In the genomic region with DNA sequence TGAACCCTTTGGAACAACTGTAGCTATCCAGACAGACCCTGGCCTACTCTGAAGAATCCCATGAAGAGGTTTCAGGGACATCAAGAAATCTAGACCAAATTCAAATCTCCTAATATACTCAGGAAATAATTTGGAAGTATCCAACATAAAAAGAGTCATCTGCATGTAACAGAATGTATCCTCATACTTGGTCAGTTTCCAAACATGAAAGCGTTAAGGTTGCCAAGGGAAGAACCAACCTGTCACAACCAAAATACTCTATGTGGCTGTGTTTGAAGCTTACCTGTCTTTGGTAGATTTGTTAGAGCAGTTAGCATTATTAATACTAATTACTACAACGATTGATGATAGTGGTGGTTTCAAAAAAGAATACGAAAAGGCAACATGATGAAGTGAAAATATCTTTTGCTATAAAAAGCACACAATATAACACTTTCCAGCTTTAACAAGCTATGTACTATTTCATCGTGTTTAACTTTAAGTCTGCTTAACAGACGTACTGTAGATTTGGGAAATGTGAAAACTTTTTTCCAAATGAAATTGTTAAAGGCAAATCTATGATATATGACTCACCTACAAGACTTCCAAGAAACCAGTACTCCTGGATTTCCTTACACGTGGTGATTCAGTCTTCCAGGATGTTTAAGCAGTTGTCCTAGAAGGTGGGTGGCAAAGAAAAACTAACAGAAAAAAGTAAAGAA, we compare ENCODE assay signal across 21 cellular contexts. TPM values are rescaled to one million over a fixed set of nuclear protein-coding genes. Genes with fewer than 3 reads are reported as not detected.
DNase-seq lines count a peak whose midpoint lies in the region; ATAC-seq, FAIRE-seq and TF ChIP-seq lines count a peak whose summit lies in the region.
"Had no signal": no experiment of that assay in that cellular context is flagged by ENCODE, and none has a peak within 500 bp of the region (broad histone marks: within the 10 kb centered on the region; RNA-seq: fewer than 3 reads in every experiment).

No MANE protein-coding gene starts in this region.

- no peak for TF ChIP-seq POLR2A in GM12891 (IDR thresholded peaks at IDR 0.05; ENCODE audit: low read depth, low read length)

- FAIRE-seq in GM12891 (lab: Jason Lieb, UNC), result no peak

- DNase-seq in Daoy (ENCODE audit: low read depth) (peak; percentile 11), NCI-H226 (peak; percentile 50), cerebellum (ENCODE audit: low spot score) (peak; percentile 26), omental fat pad (ENCODE audit: low spot score) (no peak), DMS 273 treated with DMSO at 0.1 percent for 48 hours (lab: John Stamatoyannopoulos, UW) (no peak), HK-2 (ENCODE audit: unreplicated experiment) (no peak), GM12891 (ENCODE audit: insufficient read length, low spot score) (no peak), anterior cingulate cortex (lab: John Stamatoyannopoulos, UW) (no peak)
- DNase-seq: activated effector memory CD4-positive, alpha-beta T cell treated with Interleukin-2 at 50 U/mL for 16 hours; effector CD8-positive, alpha-beta T cell; NCI-H1436; NCI-H446 treated with DMSO at 0.1 percent for 48 hours; OCI-M1; stimulated activated CD4-positive, alpha-beta T cell treated with anti-CD3 and anti-CD28 coated beads, Interleukin-2, amount 100 ng/mL, for 48 hours; stimulated activated CD8-positive, alpha-beta memory T cell treated with anti-CD3 and anti-CD28 coated beads, Interleukin-4, amount 100 ng/mL, for 48 hours; tibial artery; WERI-Rb-1 had no signal

- peak; percentile 79 for ATAC-seq in omental fat pad (ENCODE audit: low FRiP score)
- ATAC-seq: gastroesophageal sphincter had no signal

- TF ChIP-seq CTCF in omental fat pad (IDR thresholded peaks at IDR 0.05), result no peak

TF ChIP-seq in GM12891, 5 proteins besides CTCF, POLR2A, EP300 and RAD21:
- no peak for TF ChIP-seq PAX5 (IDR thresholded peaks at IDR 0.05; ENCODE audit: insufficient read depth, low read length, severe bottlenecking)
- TF ChIP-seq POLR2AphosphoS5 (IDR thresholded peaks at IDR 0.05; ENCODE audit: low read depth, low read length), result no peak
- TF ChIP-seq SPI1 (IDR thresholded peaks at IDR 0.05; ENCODE audit: low read depth, low read length), result no peak
- no peak for TF ChIP-seq TAF1 (IDR thresholded peaks at IDR 0.05; ENCODE audit: low read depth, low read length)
- no peak for TF ChIP-seq POU2F2 (IDR thresholded peaks at IDR 0.05; ENCODE audit: low read depth, low read length)

RNA-seq across cellular contexts. Expression of a gene that starts 46.6 kb away (rescaled TPM):
- 5.3 and 5.4 TPM in 2 replicates for total RNA-seq in Daoy (2014; rRNA removed; shearing (Covaris generic))
- total RNA-seq in cerebellum (1.6 TPM), omental fat pad (10 to 100 TPM; 10.9 to 60.8 (median 19.3) TPM)
- not detected for polyA plus RNA-seq in GM12891 (2012; ENCODE audit: low read depth, missing spikeins)
- polyA plus RNA-seq: neural cell had no signal

RNA-seq across cellular contexts. Expression of a gene that starts 50.4 kb away (rescaled TPM):
- total RNA-seq in Daoy (2014; rRNA removed; shearing (Covaris generic)), result not detected in 2 replicates
- total RNA-seq in cerebellum, result not detected
- total RNA-seq in omental fat pad, result under 1 TPM in 1 of 4 donors, not detected in 3; 0.19 TPM
- polyA plus RNA-seq in GM12891 (2012; ENCODE audit: low read depth, missing spikeins), result not detected
- total RNA-seq: activated CD8-positive, alpha-beta memory T cell treated with anti-CD3 and anti-CD28 coated beads for 36 hours; gastroesophageal sphincter; right atrium auricular region had no signal
- polyA plus RNA-seq: neural cell had no signal

Comparison
In these comparisons a context has a peak if more than half of its experiments do, and no peak if none do; other contexts are left out.
1. DNase-seq: peak in Daoy (single experiment), NCI-H226 (single experiment) and cerebellum (single experiment); none in omental fat pad (single experiment), DMS 273 treated with DMSO at 0.1 percent for 48 hours (single experiment), HK-2 (single experiment), GM12891 (single experiment) and anterior cingulate cortex (0 of 58).